ENCODE assay signal across 27 cellular contexts in the genomic region with DNA sequence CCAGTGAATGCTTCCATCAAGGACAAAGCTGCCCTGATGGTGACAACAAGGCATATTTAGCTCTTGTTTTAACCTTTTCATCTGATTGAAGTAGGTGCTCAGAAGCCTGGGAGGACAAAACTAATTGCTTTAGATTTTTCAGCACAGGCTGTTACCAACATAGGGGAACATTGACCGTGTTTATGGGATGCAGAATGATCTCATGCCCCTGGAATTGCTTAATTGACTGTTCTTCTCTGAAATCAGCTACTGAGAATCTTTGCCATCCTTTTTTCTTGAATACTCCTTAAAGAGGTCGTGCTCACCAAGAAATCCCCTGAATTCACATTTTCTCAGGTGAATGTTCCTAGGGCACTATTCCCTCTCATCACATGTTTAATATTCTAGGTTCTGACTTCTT.
DNase-seq lines count a peak whose midpoint lies in the region; ATAC-seq, FAIRE-seq and TF ChIP-seq lines count a peak whose summit lies in the region.
"Had no signal": no experiment of that assay in that cellular context is flagged by ENCODE, and none has a peak within 500 bp of the region (broad histone marks: within the 10 kb centered on the region; RNA-seq: fewer than 3 reads in every experiment).

No MANE protein-coding gene starts in this region.

- FAIRE-seq in astrocyte (lab: Jason Lieb, UNC), result no peak
- no peak for FAIRE-seq in frontal cortex (lab: Jason Lieb, UNC)
- FAIRE-seq: GM12891 had no signal

- H3K9me3 Mint-ChIP-seq in astrocyte (ENCODE audit: unreplicated experiment), result no peaks in the 10 kb centered on the region
- H3K9me3 Mint-ChIP-seq in type B pancreatic cell, result no peaks in the 10 kb centered on the region
- H3K9me3 Mint-ChIP-seq: activated CD4-positive, alpha-beta memory T cell treated with anti-CD3 and anti-CD28 coated beads, Interleukin-2, amount 10 ng/mL, durations not matched to agents 7 days and 5 days; activated naive CD8-positive, alpha-beta T cell treated with anti-CD3 and anti-CD28 coated beads, Interleukin-2, amount 10 ng/mL, durations not matched to agents 7 days and 5 days; H9 had no signal

- H3K4me1 Mint-ChIP-seq in astrocyte (ENCODE audit: low read depth, unreplicated experiment) (peaks cover 9% of the 10 kb centered on the region), type B pancreatic cell (ENCODE audit: unreplicated experiment) (no peaks in the 10 kb centered on the region)
- H3K4me1 Mint-ChIP-seq: activated naive CD8-positive, alpha-beta T cell treated with anti-CD3 and anti-CD28 coated beads, Interleukin-2, amount 10 ng/mL, durations not matched to agents 7 days and 5 days had no signal

- TF ChIP-seq EP300 in SK-N-SH (IDR thresholded peaks at IDR 0.05; ENCODE audit: borderline replicate concordance in 1 of 2, low read depth in 1 of 2, low read length in 1 of 2), result no peak

- POLR2A ChIA-PET in SK-N-SH (lab: Yijun Ruan, JAX), result no interaction called here

- H4K20me1 ChIP-seq in SK-N-SH (ENCODE audit: insufficient read depth), result no peaks in the 10 kb centered on the region
- no peaks in the 10 kb centered on the region for H4K20me1 ChIP-seq in astrocyte (ENCODE audit: insufficient read depth, low read length)
- H4K20me1 ChIP-seq in smooth muscle cell (ENCODE audit: low read depth), result no peaks in the 10 kb centered on the region
- H4K20me1 ChIP-seq: BLaER1 had no signal

- H3K9ac ChIP-seq in SK-N-SH, result no peak overlapping the region
- no peak overlapping the region for H3K9ac ChIP-seq in astrocyte (ENCODE audit: low read length)
- no peak overlapping the region for H3K9ac ChIP-seq in smooth muscle cell (ENCODE audit: low read depth)
- H3K9ac ChIP-seq: BLaER1 had no signal

- no peak overlapping the region for H3K4me3 Mint-ChIP-seq in astrocyte (ENCODE audit: unreplicated experiment)
- H3K4me3 Mint-ChIP-seq in type B pancreatic cell, result no peak overlapping the region
- H3K4me3 Mint-ChIP-seq: activated CD4-positive, alpha-beta memory T cell treated with anti-CD3 and anti-CD28 coated beads, Interleukin-2, amount 10 ng/mL, durations not matched to agents 7 days and 5 days; activated naive CD8-positive, alpha-beta T cell treated with anti-CD3 and anti-CD28 coated beads, Interleukin-2, amount 10 ng/mL, durations not matched to agents 7 days and 5 days; H9 had no signal

- no peak overlapping the region for H3K27ac Mint-ChIP-seq in astrocyte (ENCODE audit: unreplicated experiment)
- H3K27ac Mint-ChIP-seq in type B pancreatic cell, result no peak overlapping the region
- H3K27ac Mint-ChIP-seq: activated CD4-positive, alpha-beta memory T cell treated with anti-CD3 and anti-CD28 coated beads, Interleukin-2, amount 10 ng/mL, durations not matched to agents 7 days and 5 days; activated naive CD8-positive, alpha-beta T cell treated with anti-CD3 and anti-CD28 coated beads, Interleukin-2, amount 10 ng/mL, durations not matched to agents 7 days and 5 days; H9 had no signal

- H3K4me1 ChIP-seq in SK-N-SH (ENCODE audit: control insufficient read depth in 1 of 2, insufficient read depth in 2 of 2, low read depth in 1 of 2, low read length in 1 of 2) (no peaks in the 10 kb centered on the region), astrocyte (ENCODE audit: insufficient read depth, low read length) (peaks cover 7% of the 10 kb centered on the region), smooth muscle cell (ENCODE audit: low read depth) (no peaks in the 10 kb centered on the region)
- H3K4me1 ChIP-seq: BLaER1, body of pancreas, prostate gland, transverse colon had no signal

- H3K9me3 ChIP-seq in SK-N-SH (no peaks in the 10 kb centered on the region), astrocyte (ENCODE audit: insufficient read depth, low read depth, low read length) (no peaks in the 10 kb centered on the region), smooth muscle cell (replicated peaks; ENCODE audit: low read depth) (no peaks in the 10 kb centered on the region)
- H3K9me3 ChIP-seq: BLaER1, body of pancreas, prostate gland, transverse colon had no signal

- H3F3A ChIP-seq in SK-N-SH (replicated peaks; ENCODE audit: insufficient read depth) (no peaks in the 10 kb centered on the region), smooth muscle cell (ENCODE audit: low read depth) (no peaks in the 10 kb centered on the region)

- no peak; the same call in 2 of the 3 replicates for ATAC-seq in SK-N-SH treated with all-trans-retinoic acid at 6 μM for 48 hours
- ATAC-seq in GM21423 (IDR thresholded peaks at IDR 0.05; ENCODE audit: unreplicated experiment), result no peak
- ATAC-seq: body of pancreas had no signal

- H2AFZ ChIP-seq in SK-N-SH (ENCODE audit: low read depth) (no peak overlapping the region), astrocyte (ENCODE audit: low read depth, low read length) (no peak overlapping the region), smooth muscle cell (ENCODE audit: low read depth) (peak overlapping the region; percentile 14)

- no peaks in the 10 kb centered on the region; the same call in 1 of the 2 replicates for H3K79me2 ChIP-seq in SK-N-SH (ENCODE audit: insufficient read depth)
- no peaks in the 10 kb centered on the region for H3K79me2 ChIP-seq in astrocyte (ENCODE audit: insufficient read depth, low read length)
- no peaks in the 10 kb centered on the region for H3K79me2 ChIP-seq in smooth muscle cell (ENCODE audit: low read depth)

- TF ChIP-seq CTCF in SK-N-SH (IDR thresholded peaks at IDR 0.05) (no peak), astrocyte (IDR thresholded peaks at IDR 0.05; ENCODE audit: insufficient read depth, low read depth, low read length) (no peak), kidney epithelial cell (IDR thresholded peaks at IDR 0.05; ENCODE audit: insufficient read depth, low read length, poor library complexity, severe bottlenecking) (no peak), smooth muscle cell (IDR thresholded peaks at IDR 0.05; ENCODE audit: borderline replicate concordance, insufficient read depth, poor library complexity, severe bottlenecking) (no peak), type B pancreatic cell (conservative IDR thresholded peaks at IDR 0.05) (no peak)

- H3K27me3 ChIP-seq in SK-N-SH (ENCODE audit: insufficient read depth), result no peaks in the 10 kb centered on the region
- H3K27me3 ChIP-seq in astrocyte (ENCODE audit: insufficient read depth, low read length), result no peaks in the 10 kb centered on the region
- H3K27me3 ChIP-seq in kidney epithelial cell (ENCODE audit: control insufficient read depth, insufficient read depth, low read length), result no peaks in the 10 kb centered on the region
- H3K27me3 ChIP-seq in smooth muscle cell (ENCODE audit: low read depth), result no peaks in the 10 kb centered on the region
- H3K27me3 ChIP-seq: BLaER1, body of pancreas, transverse colon had no signal

- H3K4me3 ChIP-seq in SK-N-SH (ENCODE audit: low read depth in 2 of 2, low read length in 1 of 2) (no peak overlapping the region), astrocyte (ENCODE audit: insufficient read depth, low read depth, low read length) (no peak overlapping the region), kidney epithelial cell (ENCODE audit: low read depth, low read length) (no peak overlapping the region), smooth muscle cell (no peak overlapping the region)
- H3K4me3 ChIP-seq: BLaER1, body of pancreas, prostate gland, transverse colon had no signal

- H3K4me2 ChIP-seq in SK-N-SH (no peak overlapping the region), astrocyte (ENCODE audit: low read length) (no peak overlapping the region), smooth muscle cell (no peak overlapping the region)
- H3K4me2 ChIP-seq: BLaER1 had no signal

- DNase-seq in SK-N-SH, result no peak
- peak; percentile 29 for DNase-seq in astrocyte (ENCODE audit: low read depth)
- peak; percentile 31 for DNase-seq in kidney epithelial cell (ENCODE audit: low read depth)
- no peak for DNase-seq in smooth muscle cell (lab: John Stamatoyannopoulos, UW; ENCODE audit: unreplicated experiment)
- DNase-seq in frontal cortex (ENCODE audit: low spot score in 2 of 2), result no peak
- no peak for DNase-seq in type B pancreatic cell (ENCODE audit: extremely low spot score, unreplicated experiment)
- DNase-seq: 8988T; activated CD4-positive, alpha-beta memory T cell treated with anti-CD3 and anti-CD28 coated beads, Interleukin-2, amount 10 ng/mL, durations not matched to agents 7 days and 5 days; activated CD4-positive, CD25-positive, alpha-beta regulatory T cell treated with anti-CD3 and anti-CD28 coated beads, Interleukin-2, amount 50 U/mL, for 72 hours; activated naive CD8-positive, alpha-beta T cell treated with anti-CD3 and anti-CD28 coated beads, Interleukin-2, amount 10 ng/mL, durations not matched to agents 7 days and 5 days; body of pancreas; COR-L47; DMS79 treated with DMSO at 0.1 percent for 48 hours; effector CD4-positive, alpha-beta T cell; erythroblast; H9; islet precursor cell; mammary epithelial cell; NCI-H1105 treated with DMSO at 0.1 percent for 48 hours; NCI-H2081; Right ventricle myocardium superior; transverse colon had no signal

- H3K36me3 Mint-ChIP-seq in astrocyte (ENCODE audit: low read depth, unreplicated experiment) (no peaks in the 10 kb centered on the region), type B pancreatic cell (no peaks in the 10 kb centered on the region)
- H3K36me3 Mint-ChIP-seq: activated naive CD8-positive, alpha-beta T cell treated with anti-CD3 and anti-CD28 coated beads, Interleukin-2, amount 10 ng/mL, durations not matched to agents 7 days and 5 days had no signal

- H3K27me3 Mint-ChIP-seq in astrocyte (ENCODE audit: low read depth, unreplicated experiment) (no peaks in the 10 kb centered on the region), type B pancreatic cell (no peaks in the 10 kb centered on the region)

- no peaks in the 10 kb centered on the region for H3K9me2 ChIP-seq in SK-N-SH

- 55% methylated on average over 2 of the region's 2 CpGs for WGBS in SK-N-SH (ENCODE audit: low lambda C conversion rate)
- 19% methylated on average over 2 of the region's 2 CpGs for WGBS in smooth muscle cell (ENCODE audit: low lambda C conversion rate)

- TF ChIP-seq RAD21 in SK-N-SH (IDR thresholded peaks at IDR 0.05; ENCODE audit: low read length), result no peak

- H3K27ac ChIP-seq in SK-N-SH (ENCODE audit: low read depth in 2 of 2, low read length in 1 of 2) (no peak overlapping the region), astrocyte (ENCODE audit: low read depth, low read length) (no peak overlapping the region), smooth muscle cell (ENCODE audit: low read depth) (no peak overlapping the region)
- H3K27ac ChIP-seq: BLaER1, body of pancreas, prostate gland, transverse colon had no signal

- CTCF ChIA-PET in SK-N-SH (lab: Yijun Ruan, JAX), result no interaction called here

- H3K36me3 ChIP-seq in SK-N-SH (replicated peaks in 1 of 2; ENCODE audit: control insufficient read depth in 1 of 2, insufficient read depth in 2 of 2, low read length in 1 of 2) (no peaks in the 10 kb centered on the region), astrocyte (ENCODE audit: insufficient read depth, low read length) (no peaks in the 10 kb centered on the region), kidney epithelial cell (ENCODE audit: control insufficient read depth, insufficient read depth, low read length) (no peaks in the 10 kb centered on the region), smooth muscle cell (ENCODE audit: low read depth) (no peaks in the 10 kb centered on the region)
- H3K36me3 ChIP-seq: BLaER1, prostate gland, transverse colon had no signal

TF ChIP-seq in SK-N-SH treated with all-trans-retinoic acid at 6 μM for 48 hours, 23 proteins besides CTCF, POLR2A, EP300 and RAD21 (continues in another document):
- TF ChIP-seq ISL1 (CRISPR knock-in tag; IDR thresholded peaks at IDR 0.05), result peak; percentile 70

Comparison
In these comparisons a context has a peak if more than half of its experiments do, and no peak if none do; other contexts are left out.
1. DNase-seq: peak in astrocyte (single experiment) and kidney epithelial cell (single experiment); none in SK-N-SH (single experiment), smooth muscle cell (single experiment), frontal cortex (0 of 2) and type B pancreatic cell (single experiment).